ENCODE assay signal across 1 cellular context in genomic region chr6:91083226-91083625, GRCh38.
TF ChIP-seq lines count a peak whose summit lies in the region.

No MANE protein-coding gene starts in this region.

TF ChIP-seq in GM23338, 12 proteins besides CTCF, POLR2A, EP300 and RAD21 (continued from another document):
- no peak for TF ChIP-seq ZNF331 (CRISPR knock-in tag; IDR thresholded peaks at IDR 0.05; ENCODE audit: low read depth)
- no peak for TF ChIP-seq CREB1 (CRISPR knock-in tag; IDR thresholded peaks at IDR 0.05; ENCODE audit: low read depth)
- TF ChIP-seq NANOG (IDR thresholded peaks at IDR 0.05; ENCODE audit: borderline replicate concordance), result no peak
